17 cellular contexts compared by ENCODE assay signal in the genomic region with DNA sequence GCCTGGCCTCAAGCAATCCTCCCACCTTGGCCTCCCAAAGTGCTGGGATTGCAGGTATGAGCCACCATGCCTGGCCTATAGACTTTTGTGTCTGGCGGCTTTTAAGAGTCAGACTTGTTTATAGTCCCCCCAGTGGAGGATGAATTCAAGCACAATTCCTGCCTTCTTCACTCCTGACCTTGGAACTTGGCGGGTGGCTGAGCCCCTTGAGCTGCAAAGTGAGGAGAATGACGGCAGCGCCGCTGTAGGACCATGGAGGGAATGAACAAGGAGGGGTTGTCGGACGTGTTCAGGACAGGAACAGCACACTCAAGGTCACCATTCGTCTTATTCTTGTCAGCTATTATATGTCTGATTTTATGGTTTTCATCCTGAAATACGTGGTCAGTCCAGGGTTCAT.
DNase-seq lines count a peak whose midpoint lies in the region.
"Had no signal": no experiment of that assay in that cellular context is flagged by ENCODE, and none has a peak within 500 bp of the region (broad histone marks: within the 10 kb centered on the region; RNA-seq: fewer than 3 reads in every experiment).

No MANE protein-coding gene starts in this region.

- H3K36me3 ChIP-seq in H7 (replicated peaks; ENCODE audit: control insufficient read depth, insufficient read depth, low read length), result no peaks in the 10 kb centered on the region

- H3K27me3 ChIP-seq in H7 (ENCODE audit: control insufficient read depth, insufficient read depth, low read length), result no peaks in the 10 kb centered on the region; the same call in 1 of the 2 replicates

- DNase-seq in H7 (peak; percentile 58), RPMI8226 (peak; percentile 28), posterior vena cava (ENCODE audit: low spot score) (peak; percentile 71), GDM1 (lab: John Stamatoyannopoulos, UW) (no peak), NCI-H1417 treated with DMSO at 0.1 percent for 48 hours (lab: John Stamatoyannopoulos, UW) (no peak)
- no peak for DNase-seq in effector CD8-positive, alpha-beta T cell (lab: John Stamatoyannopoulos, UW)
- DNase-seq: 8988T; ACHN; C1 segment of cervical spinal cord; Calu3; CD4-positive, alpha-beta memory T cell; COR-L47; DMS53; DMS79 treated with DMSO at 0.1 percent for 48 hours; H9 had no signal

- no peak overlapping the region for H3K4me3 ChIP-seq in H7 (ENCODE audit: insufficient read depth, low read depth, low read length)
- H3K4me3 ChIP-seq: A549, GM23248 had no signal

- intact Hi-C loops in posterior vena cava (cut with DNase I), result no loop called here

Comparison
In these comparisons a context has a peak if more than half of its experiments do, and no peak if none do; other contexts are left out.
1. DNase-seq: peak in H7 (single experiment), RPMI8226 (single experiment) and posterior vena cava (single experiment); none in GDM1 (single experiment), NCI-H1417 treated with DMSO at 0.1 percent for 48 hours (single experiment) and effector CD8-positive, alpha-beta T cell (single experiment).